15 cellular contexts compared by ENCODE assay signal in genomic region chr4:140131663-140132229, GRCh38.
"Had no signal": no experiment of that assay in that cellular context is flagged by ENCODE, and none has a peak within 500 bp of the region (broad histone marks: within the 10 kb centered on the region; RNA-seq: fewer than 3 reads in every experiment).

No MANE protein-coding gene starts in this region.

- H3K27ac ChIP-seq: foreskin keratinocyte, testis had no signal

- H3K4me3 Mint-ChIP-seq: activated B cell treated with CpG ODN at 0.5 μM for 24 hours; activated T-helper 1 cell treated with anti-CD3 and anti-CD28 coated beads, Interleukin-12 subunit alpha, Interleukin-12 subunit beta, Interleukin-2, Interleukin-4 antibody, amounts not matched to agents 30 ng/mL and 10 ng/mL and 1 ng/mL, durations not matched to agents 14 hours and 24 hours and 36 hours; naive B cell; T-helper 1 cell treated with Interleukin-12 subunit alpha and Interleukin-12 subunit beta and Interleukin-4 antibody, amounts not matched to agents 30 μg/mL and 1 μg/mL, for 36 hours had no signal

- DNase-seq: activated B cell treated with CpG ODN at 0.5 μM for 24 hours; activated CD4-positive, alpha-beta T cell treated with anti-CD3 and anti-CD28 coated beads, Interleukin-2, amount 50 U/mL, for 4 hours; activated naive CD4-positive, alpha-beta T cell treated with anti-CD3 and anti-CD28 coated beads, Interleukin-2, amount 50 U/mL, for 16 hours; anterior cingulate cortex; foreskin keratinocyte; left colon; naive B cell; right cardiac atrium; small intestine; stimulated activated naive CD4-positive, alpha-beta T cell; testis had no signal

- H3K9me3 ChIP-seq: testis had no signal

- H3K27me3 ChIP-seq: foreskin keratinocyte, testis had no signal

- ATAC-seq: foreskin keratinocyte, left colon, right cardiac atrium had no signal

- H3K9me3 Mint-ChIP-seq: activated B cell treated with CpG ODN at 0.5 μM for 24 hours; activated T-helper 1 cell treated with anti-CD3 and anti-CD28 coated beads, Interleukin-12 subunit alpha, Interleukin-12 subunit beta, Interleukin-2, Interleukin-4 antibody, amounts not matched to agents 30 ng/mL and 10 ng/mL and 1 ng/mL, durations not matched to agents 14 hours and 24 hours and 36 hours; T-helper 1 cell treated with Interleukin-12 subunit alpha and Interleukin-12 subunit beta and Interleukin-4 antibody, amounts not matched to agents 30 μg/mL and 1 μg/mL, for 36 hours had no signal

- H3K27me3 Mint-ChIP-seq: progenitor cell of endocrine pancreas had no signal

- H3K27ac Mint-ChIP-seq: activated B cell treated with CpG ODN at 0.5 μM for 24 hours; activated T-helper 1 cell treated with anti-CD3 and anti-CD28 coated beads, Interleukin-12 subunit alpha, Interleukin-12 subunit beta, Interleukin-2, Interleukin-4 antibody, amounts not matched to agents 30 ng/mL and 10 ng/mL and 1 ng/mL, durations not matched to agents 14 hours and 24 hours and 36 hours; T-helper 1 cell treated with Interleukin-12 subunit alpha and Interleukin-12 subunit beta and Interleukin-4 antibody, amounts not matched to agents 30 μg/mL and 1 μg/mL, for 36 hours had no signal

- H3K4me3 ChIP-seq: lung, testis had no signal
